In genomic region chr1:90344963-90345730, GRCh38 we compare ENCODE assay signal across 18 cellular contexts.
"Had no signal": no experiment of that assay in that cellular context is flagged by ENCODE, and none has a peak within 500 bp of the region (broad histone marks: within the 10 kb centered on the region; RNA-seq: fewer than 3 reads in every experiment).

No MANE protein-coding gene starts in this region.

- H3K4me3 ChIP-seq: left ventricle myocardium inferior, mucosa of descending colon, upper lobe of right lung had no signal

- H3K9me3 ChIP-seq: upper lobe of right lung had no signal

- H3K4me1 ChIP-seq: left ventricle myocardium inferior, upper lobe of right lung had no signal

- H3K27me3 ChIP-seq: upper lobe of right lung had no signal

- H3K36me3 ChIP-seq: left ventricle myocardium inferior, upper lobe of right lung had no signal

- DNase-seq: activated CD4-positive, alpha-beta memory T cell treated with anti-CD3 and anti-CD28 coated beads, Interleukin-2, amount 10 ng/mL, durations not matched to agents 7 days and 5 days; activated CD4-positive, alpha-beta T cell treated with anti-CD3 and anti-CD28 coated beads for 48 hours; activated CD4-positive, CD25-positive, alpha-beta regulatory T cell; activated CD8-positive, alpha-beta memory T cell treated with anti-CD3 and anti-CD28 coated beads, Interleukin-2, amount 10 ng/mL, durations not matched to agents 7 days and 5 days; activated naive CD4-positive, alpha-beta T cell treated with Interleukin-2 at 50 U/mL for 16 hours; activated naive CD8-positive, alpha-beta T cell treated with anti-CD3 and anti-CD28 coated beads, Interleukin-2, amount 10 ng/mL, durations not matched to agents 7 days and 5 days; amygdala; cerebellar nuclear complex; cortex of kidney; left ventricle myocardium inferior; mucosa of descending colon; naive B cell; stimulated activated CD4-positive, alpha-beta T cell treated with anti-CD3 and anti-CD28 coated beads, Interleukin-12 subunit alpha, Interleukin-12 subunit beta, amount 100 ng/mL, for 4 hours; stimulated activated CD4-positive, alpha-beta T cell treated with anti-CD3 and anti-CD28 coated beads, Interleukin-1b, Interleukin-23, amount 100 ng/mL, for 48 hours; stimulated activated CD8-positive, alpha-beta memory T cell treated with anti-CD3 and anti-CD28 coated beads, Interleukin-4, amount 100 ng/mL, for 48 hours; stimulated activated naive CD4-positive, alpha-beta T cell; T1000; upper lobe of right lung had no signal

- ATAC-seq: activated CD8-positive, alpha-beta memory T cell treated with anti-CD3 and anti-CD28 coated beads, Interleukin-2, amount 10 ng/mL, durations not matched to agents 7 days and 5 days; mucosa of descending colon; upper lobe of right lung had no signal

- H3K27ac ChIP-seq: left ventricle myocardium inferior, upper lobe of right lung had no signal
